Comparison of ENCODE assay signal across 7 cellular contexts in genomic region chr5:53425598-53426516, GRCh38. TPM values are rescaled to one million over a fixed set of nuclear protein-coding genes. Genes with fewer than 3 reads are reported as not detected.
DNase-seq lines count a peak whose midpoint lies in the region; ATAC-seq, FAIRE-seq and TF ChIP-seq lines count a peak whose summit lies in the region.

No MANE protein-coding gene starts in this region.

- DNase-seq in ELF-1 (ENCODE audit: low read depth, low spot score) (peak; percentile 82), RWPE1 (ENCODE audit: low spot score) (peak; percentile 34), iPS DF 4.7 (ENCODE audit: extremely low read depth, low spot score) (peak; percentile 83), small intestine (no peak), aorta (no peak)

- ATAC-seq in HG03342 (IDR thresholded peaks at IDR 0.05; ENCODE audit: unreplicated experiment), result peak; percentile 43
- ATAC-seq in aorta (ENCODE audit: low FRiP score), result no peak
- no peak for ATAC-seq in HG03025 (IDR thresholded peaks at IDR 0.05; ENCODE audit: low FRiP score, unreplicated experiment)

- H3K27me3 ChIP-seq in small intestine (ENCODE audit: control insufficient read depth in 2 of 2, insufficient read depth in 2 of 2, low read length in 2 of 2) (no peaks in the 10 kb centered on the region), aorta (ENCODE audit: control insufficient read depth in 1 of 2, insufficient read depth in 2 of 2, low read length in 1 of 2) (no peaks in the 10 kb centered on the region)

- H3K9me3 ChIP-seq in small intestine (ENCODE audit: control insufficient read depth, low read depth) (no peaks in the 10 kb centered on the region), aorta (ENCODE audit: control insufficient read depth, low read length) (no peaks in the 10 kb centered on the region)

- intact Hi-C loops in aorta (cut with DNase I), result loop anchor here in 1 of 2 donors (5.0 kb wide), 1 partner anchor 259 kb away; no protein-coding TSS in a partner anchor

- CTCF ChIA-PET in RWPE1 (lab: Yijun Ruan, JAX), result interaction anchor here (0.5 to 1.1 kb wide), 4 partner anchors 68 to 537 kb away, joined by 3 to 4 read pairs (median 4); no protein-coding TSS in a partner anchor

- POLR2A ChIA-PET in RWPE1 (lab: Yijun Ruan, JAX; ENCODE audit: low non-redundant PET), result interaction anchor here (0.7 kb wide), 1 partner anchor 101 kb away, joined by 4 read pairs; no protein-coding TSS in a partner anchor

- H3K4me1 ChIP-seq in small intestine (ENCODE audit: control insufficient read depth in 2 of 2, insufficient read depth in 1 of 2, low read depth in 1 of 2, low read length in 1 of 2) (no peaks in the 10 kb centered on the region), aorta (ENCODE audit: control insufficient read depth in 1 of 2, insufficient read depth in 2 of 2, low read length in 2 of 2) (peaks cover 6% of the 10 kb centered on the region in 2 donors)

- no peaks in the 10 kb centered on the region for H3K36me3 ChIP-seq in small intestine (ENCODE audit: control insufficient read depth in 2 of 2, insufficient read depth in 2 of 2, low read length in 2 of 2)
- H3K36me3 ChIP-seq in aorta (ENCODE audit: control insufficient read depth in 1 of 2, insufficient read depth in 2 of 2, low read length in 1 of 2), result no peaks in the 10 kb centered on the region

- WGBS in small intestine, 3 donors, result 62 to 68% (median 68%) methylated on average over 8 of the region's 8 CpGs
- WGBS in aorta, 2 donors, result 59% methylated on average over 8 of the region's 8 CpGs

- no peak for FAIRE-seq in small intestine (lab: Jason Lieb, UNC)

- no peak overlapping the region for H3K27ac ChIP-seq in RWPE1
- H3K27ac ChIP-seq in small intestine (ENCODE audit: low read depth in 1 of 2, low read length in 1 of 2), result no peak overlapping the region
- H3K27ac ChIP-seq in aorta (ENCODE audit: low read depth in 1 of 2, low read length in 2 of 2), result no peak overlapping the region

- TF ChIP-seq CTCF in RWPE1 (conservative IDR thresholded peaks at IDR 0.05; ENCODE audit: low read depth), result no peak

- H3K4me3 ChIP-seq in small intestine (ENCODE audit: low read depth in 1 of 2, low read length in 2 of 2), result no peak overlapping the region
- H3K4me3 ChIP-seq in aorta (ENCODE audit: low read length in 2 of 2), result no peak overlapping the region

RNA-seq across cellular contexts. Expression of gene FST, which starts 54.6 kb away (rescaled TPM):
- polyA plus RNA-seq in small intestine (1 to 10 TPM in 1 of 3 donors, under 1 TPM in 1, not detected in 1; 0.54 to 6.0 TPM), aorta (1 to 10 TPM; 1.8 to 7.5 TPM)
- total RNA-seq in aorta, result 10 to 100 TPM in 1 of 2 donors, 1 to 10 TPM in 1; 6.1 to 16.8 TPM

Comparison
In these comparisons a context has a peak if more than half of its experiments do, and no peak if none do; other contexts are left out.
1. DNase-seq: peak in ELF-1 (single experiment), RWPE1 (single experiment) and iPS DF 4.7 (single experiment); none in small intestine (single experiment) and aorta (0 of 2).